In the genomic region with DNA sequence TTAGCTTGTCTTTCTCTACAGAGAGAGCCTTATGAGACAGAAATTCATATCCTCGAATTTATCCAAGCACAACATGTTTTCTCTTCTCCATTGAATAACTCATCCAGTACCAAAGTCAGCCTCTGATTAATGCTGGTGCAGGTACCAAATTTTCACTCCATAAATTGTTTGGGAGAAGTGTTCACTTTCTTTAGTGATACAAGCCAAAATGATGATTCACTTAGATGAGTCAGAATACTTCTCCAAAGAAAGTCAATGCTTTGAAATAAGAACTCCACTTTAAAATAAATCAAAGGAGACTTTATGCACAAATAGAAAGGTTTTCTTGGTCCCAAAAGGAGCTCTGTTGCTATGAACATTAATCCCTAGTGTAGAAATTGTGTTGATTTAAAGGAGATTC, we compare ENCODE assay signal across 22 cellular contexts.
A peak's percentile ranks its signal among the peaks of the same experiment; 100 is the strongest.
DNase-seq lines count a peak whose midpoint lies in the region; ATAC-seq and TF ChIP-seq lines count a peak whose summit lies in the region.
"Had no signal": no experiment of that assay in that cellular context is flagged by ENCODE, and none has a peak within 500 bp of the region (broad histone marks: within the 10 kb centered on the region; RNA-seq: fewer than 3 reads in every experiment).

No MANE protein-coding gene starts in this region.

- intact Hi-C loops in esophagus muscularis mucosa (cut with DNase I) = no loop called here
- intact Hi-C loops in left ventricle myocardium inferior (cut with micrococcal nuclease) = no loop called here
- intact Hi-C loops in left ventricle myocardium superior (cut with micrococcal nuclease) = no loop called here

- H2BK15ac ChIP-seq in mesenchymal stem cell (ENCODE audit: low read depth, poor library complexity, severe bottlenecking) = no peak overlapping the region

- no peak overlapping the region for H2BK5ac ChIP-seq in mesenchymal stem cell (ENCODE audit: low read depth, low read length, poor library complexity, severe bottlenecking)

- no peak for ATAC-seq in left ventricle myocardium superior
- ATAC-seq: gastrocnemius medialis, K562, left lung, Right ventricle myocardium inferior, T-cell had no signal

- H3K4me1 Mint-ChIP-seq in activated naive CD8-positive, alpha-beta T cell treated with anti-CD3 and anti-CD28 coated beads for 36 hours = no peaks in the 10 kb centered on the region
- H3K4me1 Mint-ChIP-seq: CD4-positive, CD25-positive, alpha-beta regulatory T cell; neural progenitor cell; T-cell had no signal

- H3K27ac Mint-ChIP-seq in activated naive CD8-positive, alpha-beta T cell treated with anti-CD3 and anti-CD28 coated beads for 36 hours = no peak overlapping the region
- H3K27ac Mint-ChIP-seq: CD4-positive, CD25-positive, alpha-beta regulatory T cell; neural progenitor cell; T-cell had no signal

- H3K4me2 ChIP-seq in mesenchymal stem cell (ENCODE audit: low read length, poor library complexity, severe bottlenecking) = no peak overlapping the region
- H3K4me2 ChIP-seq: neural progenitor cell had no signal

- no peak for TF ChIP-seq POLR2A in esophagus muscularis mucosa (IDR thresholded peaks at IDR 0.05; ENCODE audit: low read depth)

- TF ChIP-seq CTCF in esophagus muscularis mucosa (IDR thresholded peaks at IDR 0.05) = no peak
- TF ChIP-seq CTCF in left ventricle myocardium inferior (IDR thresholded peaks at IDR 0.05; ENCODE audit: borderline replicate concordance) = no peak

- no peak overlapping the region for H2BK120ac ChIP-seq in mesenchymal stem cell (ENCODE audit: low read depth, low read length)

- H3K4ac ChIP-seq in mesenchymal stem cell (ENCODE audit: low read depth in 1 of 2, low read length in 2 of 2) = no peak overlapping the region

- no peak overlapping the region for H2AK5ac ChIP-seq in mesenchymal stem cell (ENCODE audit: low read length, severe bottlenecking)

- H3K27ac ChIP-seq in esophagus muscularis mucosa (replicated peaks in 1 of 4) (peak overlapping the region; percentile 28 to 64 (median 50)), mesenchymal stem cell (ENCODE audit: low read length, poor library complexity, severe bottlenecking) (no peak overlapping the region), left ventricle myocardium inferior (replicated peaks) (no peak overlapping the region)
- H3K27ac ChIP-seq: left lung, neural progenitor cell, thoracic aorta had no signal

- H3K4me3 Mint-ChIP-seq in activated naive CD8-positive, alpha-beta T cell treated with anti-CD3 and anti-CD28 coated beads for 36 hours = no peak overlapping the region
- H3K4me3 Mint-ChIP-seq: CD4-positive, CD25-positive, alpha-beta regulatory T cell; neural progenitor cell; T-cell had no signal

- TF ChIP-seq EP300 in esophagus muscularis mucosa (IDR thresholded peaks at IDR 0.05) = no peak

- no peak overlapping the region for H4K91ac ChIP-seq in mesenchymal stem cell (ENCODE audit: low read length)

- H3K18ac ChIP-seq in mesenchymal stem cell (ENCODE audit: low read depth in 1 of 2, low read length in 2 of 2) = no peak overlapping the region

- H3K27me3 Mint-ChIP-seq in activated naive CD8-positive, alpha-beta T cell treated with anti-CD3 and anti-CD28 coated beads for 36 hours = peaks cover 4% of the 10 kb centered on the region

- H3K27me3 ChIP-seq in esophagus muscularis mucosa (no peaks in the 10 kb centered on the region), mesenchymal stem cell (ENCODE audit: control insufficient read depth in 1 of 2, insufficient read depth in 1 of 2, low read length in 2 of 2) (peaks cover 0 to 30% of the 10 kb centered on the region in 2 experiments), left ventricle myocardium inferior (ENCODE audit: low read depth) (no peaks in the 10 kb centered on the region)
- H3K27me3 ChIP-seq: gastrocnemius medialis, left lung, neural progenitor cell had no signal

- no peak overlapping the region for H3K23ac ChIP-seq in mesenchymal stem cell (ENCODE audit: low read length in 2 of 2)

- H2BK12ac ChIP-seq in mesenchymal stem cell (ENCODE audit: low read length in 2 of 2) = no peak overlapping the region

- no peaks in the 10 kb centered on the region for H3K36me3 ChIP-seq in esophagus muscularis mucosa
- no peaks in the 10 kb centered on the region for H3K36me3 ChIP-seq in mesenchymal stem cell (ENCODE audit: control insufficient read depth in 1 of 2, insufficient read depth in 2 of 2, low read depth in 1 of 2, low read length in 2 of 2)
- no peaks in the 10 kb centered on the region for H3K36me3 ChIP-seq in left ventricle myocardium inferior
- H3K36me3 ChIP-seq: gastrocnemius medialis, left lung, neural progenitor cell, thoracic aorta had no signal

- H2AFZ ChIP-seq in mesenchymal stem cell (ENCODE audit: low read depth, low read length) = no peak overlapping the region
- H2AFZ ChIP-seq: neural progenitor cell had no signal

- no peaks in the 10 kb centered on the region for H3K79me1 ChIP-seq in mesenchymal stem cell (replicated peaks; ENCODE audit: low read length, poor library complexity, severe bottlenecking)

- H3K4me1 ChIP-seq in esophagus muscularis mucosa = peaks cover 0 to 16% (median 7%) of the 10 kb centered on the region in 4 donors
- peaks cover 1% of the 10 kb centered on the region for H3K4me1 ChIP-seq in mesenchymal stem cell (ENCODE audit: control insufficient read depth, insufficient read depth, low read depth, low read length)
- H3K4me1 ChIP-seq in left ventricle myocardium inferior = no peaks in the 10 kb centered on the region
- H3K4me1 ChIP-seq: left lung, neural progenitor cell had no signal

- H4K8ac ChIP-seq in mesenchymal stem cell (ENCODE audit: low read length) = no peak overlapping the region

- H3K9me3 ChIP-seq in esophagus muscularis mucosa = no peaks in the 10 kb centered on the region
- H3K9me3 ChIP-seq in mesenchymal stem cell (ENCODE audit: control insufficient read depth, low read length) = no peaks in the 10 kb centered on the region
- H3K9me3 ChIP-seq in left ventricle myocardium inferior (replicated peaks) = no peaks in the 10 kb centered on the region
- H3K9me3 ChIP-seq: gastrocnemius medialis, left lung, thoracic aorta had no signal

- 25% methylated on average over 1 of the region's 1 CpG for WGBS in esophagus muscularis mucosa
- no CpG with 5 or more reads among the region's 1 CpG for WGBS in mesenchymal stem cell

- no peak overlapping the region for H3K14ac ChIP-seq in mesenchymal stem cell (ENCODE audit: low read length in 2 of 2)

- no peak overlapping the region for H3K9ac ChIP-seq in mesenchymal stem cell (ENCODE audit: low read length)
- H3K9ac ChIP-seq: neural progenitor cell had no signal

- H3K4me3 ChIP-seq in esophagus muscularis mucosa (no peak overlapping the region), mesenchymal stem cell (ENCODE audit: insufficient read depth in 1 of 2, low read depth in 1 of 2, low read length in 2 of 2) (no peak overlapping the region), left ventricle myocardium inferior (no peak overlapping the region)
- H3K4me3 ChIP-seq: gastrocnemius medialis, K562, left lung, neural progenitor cell, thoracic aorta had no signal

- no peaks in the 10 kb centered on the region for H3K9me3 Mint-ChIP-seq in activated naive CD8-positive, alpha-beta T cell treated with anti-CD3 and anti-CD28 coated beads for 36 hours
- H3K9me3 Mint-ChIP-seq: neural progenitor cell, T-cell had no signal

- H3K36me3 Mint-ChIP-seq in activated naive CD8-positive, alpha-beta T cell treated with anti-CD3 and anti-CD28 coated beads for 36 hours = no peaks in the 10 kb centered on the region
- H3K36me3 Mint-ChIP-seq: CD4-positive, CD25-positive, alpha-beta regulatory T cell; neural progenitor cell; T-cell had no signal

- DNase-seq in ELR (ENCODE audit: low read depth) (peak; percentile 23), RPMI7951 (ENCODE audit: low read depth) (peak; percentile 15), esophagus muscularis mucosa (ENCODE audit: extremely low spot score) (no peak), mesenchymal stem cell (peak; percentile 1), left ventricle myocardium inferior (no peak), left ventricle myocardium superior (no peak), occipital lobe (lab: John Stamatoyannopoulos, UW) (no peak)
- no peak for DNase-seq in activated naive CD8-positive, alpha-beta T cell treated with anti-CD3 and anti-CD28 coated beads for 36 hours
- DNase-seq: activated CD4-positive, alpha-beta T cell treated with anti-CD3 and anti-CD28 coated beads, Interleukin-2, amount 50 U/mL, for 1 hour; activated naive CD4-positive, alpha-beta T cell; aorta; CD4-positive, CD25-positive, alpha-beta regulatory T cell; DMS79 treated with DMSO at 0.1 percent for 48 hours; gastrocnemius medialis; left lung; NCI-H2029 treated with DMSO at 0.1 percent for 48 hours; NCI-H510A treated with DMSO at 0.1 percent for 48 hours; T-cell had no signal

Comparison
In these comparisons a context has a peak if more than half of its experiments do, and no peak if none do; other contexts are left out.
1. DNase-seq: peak in ELR (single experiment), RPMI7951 (single experiment) and mesenchymal stem cell (single experiment); none in esophagus muscularis mucosa (single experiment), activated naive CD8-positive, alpha-beta T cell treated with anti-CD3 and anti-CD28 coated beads for 36 hours (single experiment), left ventricle myocardium inferior (single experiment), left ventricle myocardium superior (single experiment) and occipital lobe (single experiment).
2. H3K27ac ChIP-seq: peak in esophagus muscularis mucosa (4 of 4); none in mesenchymal stem cell (single experiment) and left ventricle myocardium inferior (single experiment).